1 cellular context compared by ENCODE assay signal in the genomic region with DNA sequence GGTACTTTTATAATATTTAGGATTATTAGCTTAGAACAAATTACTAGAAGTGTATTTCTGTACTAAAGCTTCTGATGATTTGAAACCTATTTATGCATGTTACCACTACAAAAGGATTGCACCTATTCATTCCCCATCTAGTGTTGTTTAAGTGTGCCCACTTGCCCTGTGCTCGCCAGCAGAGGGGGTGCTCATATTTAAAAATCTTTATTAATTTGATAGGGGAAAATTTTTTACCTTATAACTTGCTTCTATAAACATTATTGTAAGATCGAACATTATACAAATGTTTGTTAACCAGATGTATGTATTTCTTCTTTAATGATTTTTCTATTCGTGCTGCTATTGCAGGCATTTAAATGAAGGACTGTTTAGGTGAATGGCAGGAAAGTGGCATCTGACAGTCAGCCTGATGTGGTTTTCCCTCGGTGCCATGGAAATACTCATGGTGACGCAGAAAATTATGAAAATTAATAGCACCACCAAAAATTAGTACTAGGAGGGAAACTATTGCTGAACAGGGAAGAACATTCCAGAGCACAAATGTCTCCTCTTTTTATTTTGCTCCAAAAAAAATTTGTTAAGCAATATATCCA.
TF ChIP-seq lines count a peak whose summit lies in the region.

No MANE protein-coding gene starts in this region.

TF ChIP-seq in H1, 55 proteins besides CTCF, POLR2A, EP300 and RAD21:
- no peak for TF ChIP-seq RFX5 (IDR thresholded peaks at IDR 0.05; ENCODE audit: borderline replicate concordance, low read depth, low read length)
- TF ChIP-seq, protein P1, sequence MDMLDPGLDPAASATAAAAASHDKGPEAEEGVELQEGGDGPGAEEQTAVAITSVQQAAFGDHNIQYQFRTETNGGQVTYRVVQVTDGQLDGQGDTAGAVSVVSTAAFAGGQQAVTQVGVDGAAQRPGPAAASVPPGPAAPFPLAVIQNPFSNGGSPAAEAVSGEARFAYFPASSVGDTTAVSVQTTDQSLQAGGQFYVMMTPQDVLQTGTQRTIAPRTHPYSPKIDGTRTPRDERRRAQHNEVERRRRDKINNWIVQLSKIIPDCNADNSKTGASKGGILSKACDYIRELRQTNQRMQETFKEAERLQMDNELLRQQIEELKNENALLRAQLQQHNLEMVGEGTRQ (IDR thresholded peaks at IDR 0.05; ENCODE audit: low read length): no peak
- no peak for TF ChIP-seq BCL11A (IDR thresholded peaks at IDR 0.05; ENCODE audit: low read depth in 2 of 2, low read length in 2 of 2)
- no peak for TF ChIP-seq CBX8 (IDR thresholded peaks at IDR 0.05; ENCODE audit: borderline replicate concordance, low read depth, low read length)
- no peak for TF ChIP-seq TCF12 (IDR thresholded peaks at IDR 0.05; ENCODE audit: low read depth, low read length)
